ENCODE assay signal across 18 cellular contexts in the genomic region with DNA sequence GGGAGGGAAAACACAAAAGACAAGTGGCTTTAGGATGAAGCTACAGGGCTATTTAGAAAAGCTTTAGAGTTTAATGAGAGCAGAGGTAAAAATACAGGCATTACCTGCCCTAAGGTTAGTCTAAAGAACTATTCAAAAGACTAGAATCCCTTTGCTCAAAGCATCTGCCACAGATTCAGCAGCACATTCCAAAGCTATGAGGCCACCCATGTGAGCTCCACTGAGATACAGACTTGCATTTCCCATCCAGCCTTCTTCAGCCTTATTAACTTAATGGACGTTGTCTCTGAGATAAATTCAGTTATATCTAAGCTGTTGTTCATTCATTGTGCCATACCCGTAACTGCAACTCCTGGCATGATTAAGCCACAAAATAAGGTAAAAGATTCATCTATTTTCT. TPM values are rescaled to one million over a fixed set of nuclear protein-coding genes. Genes with fewer than 3 reads are reported as not detected.
DNase-seq lines count a peak whose midpoint lies in the region; ATAC-seq and TF ChIP-seq lines count a peak whose summit lies in the region.
"Had no signal": no experiment of that assay in that cellular context is flagged by ENCODE, and none has a peak within 500 bp of the region (broad histone marks: within the 10 kb centered on the region; RNA-seq: fewer than 3 reads in every experiment).

No MANE protein-coding gene starts in this region.

- peak overlapping the region; percentile 43 for H3K27ac ChIP-seq in left ventricle myocardium inferior (replicated peaks)
- H3K27ac ChIP-seq: ovary, suprapubic skin had no signal

- no peaks in the 10 kb centered on the region for H3K9me3 ChIP-seq in left ventricle myocardium inferior (replicated peaks)
- H3K9me3 ChIP-seq: ovary, suprapubic skin had no signal

- intact Hi-C loops in left ventricle myocardium inferior (cut with micrococcal nuclease): no loop called here
- intact Hi-C loops in Right ventricle myocardium inferior (cut with DNase I): no loop called here

- H3K4me1 ChIP-seq in left ventricle myocardium inferior: peaks cover 41% of the 10 kb centered on the region

- DNase-seq in left ventricle myocardium inferior (no peak), Right ventricle myocardium inferior (ENCODE audit: missing footprints) (no peak), astrocyte of the hippocampus (ENCODE audit: low read depth, low spot score) (peak; percentile 73), iPS-NIHi11 (ENCODE audit: low spot score) (peak; percentile 20), NCI-H510A treated with DMSO at 0.1 percent for 48 hours (lab: John Stamatoyannopoulos, UW) (no peak)
- no peak for DNase-seq in effector CD4-positive, alpha-beta T cell
- DNase-seq: activated T-cell treated with anti-CD3 and anti-CD28 coated beads, Interleukin-2, amount 50 U/mL, for 4 hours; Calu3; hypothalamus; NCI-H2171; ovary; stimulated activated CD4-positive, alpha-beta T cell treated with anti-CD3 and anti-CD28 coated beads, Interleukin-12 subunit alpha, Interleukin-12 subunit beta, amount 100 ng/mL, for 4 hours; SW 1271 had no signal

- H3K36me3 ChIP-seq in left ventricle myocardium inferior: peaks cover 99% of the 10 kb centered on the region
- H3K36me3 ChIP-seq: ovary had no signal

- no peak overlapping the region for H3K4me3 ChIP-seq in left ventricle myocardium inferior
- H3K4me3 ChIP-seq: ovary, suprapubic skin had no signal

- ATAC-seq in Right ventricle myocardium inferior (no peak), HG03460 (IDR thresholded peaks at IDR 0.05; ENCODE audit: unreplicated experiment) (no peak), GM18517 (IDR thresholded peaks at IDR 0.05; ENCODE audit: unreplicated experiment) (no peak)
- ATAC-seq: activated T-cell treated with anti-CD3 and anti-CD28 coated beads, Interleukin-2, amount 50 U/mL, for 4 hours had no signal

- H3K27me3 ChIP-seq in left ventricle myocardium inferior (ENCODE audit: low read depth): no peaks in the 10 kb centered on the region
- H3K27me3 ChIP-seq: ovary, suprapubic skin had no signal

- TF ChIP-seq CTCF in left ventricle myocardium inferior (IDR thresholded peaks at IDR 0.05; ENCODE audit: borderline replicate concordance): no peak

RNA-seq across cellular contexts. Expression of a gene that starts 25.4 kb away (rescaled TPM):
- total RNA-seq in left ventricle myocardium inferior (0.33 TPM), Right ventricle myocardium inferior (0.19 TPM)
- total RNA-seq: A673, Calu3, lung microvascular endothelial cell had no signal

RNA-seq across cellular contexts. Expression of a gene that starts 26.9 kb away (rescaled TPM):
- 121 TPM for total RNA-seq in left ventricle myocardium inferior
- 107 TPM for total RNA-seq in Right ventricle myocardium inferior

RNA-seq across cellular contexts. Expression of a gene that starts 58.6 kb away (rescaled TPM):
- total RNA-seq in left ventricle myocardium inferior (not detected), Right ventricle myocardium inferior (not detected)
- total RNA-seq: A673; activated T-cell treated with anti-CD3 and anti-CD28 coated beads, Interleukin-2, amount 50 U/mL, for 4 hours; Calu3; lung microvascular endothelial cell had no signal

Comparison
In these comparisons a context has a peak if more than half of its experiments do, and no peak if none do; other contexts are left out.
1. DNase-seq: peak in astrocyte of the hippocampus (single experiment) and iPS-NIHi11 (single experiment); none in left ventricle myocardium inferior (single experiment), Right ventricle myocardium inferior (single experiment), NCI-H510A treated with DMSO at 0.1 percent for 48 hours (single experiment) and effector CD4-positive, alpha-beta T cell (single experiment).